Comparison of ENCODE assay signal across 18 cellular contexts in genomic region chr9:114205171-114206015, GRCh38. TPM values are rescaled to one million over a fixed set of nuclear protein-coding genes. Genes with fewer than 3 reads are reported as not detected.
DNase-seq lines count a peak whose midpoint lies in the region; ATAC-seq and TF ChIP-seq lines count a peak whose summit lies in the region.
"Had no signal": no experiment of that assay in that cellular context is flagged by ENCODE, and none has a peak within 500 bp of the region (broad histone marks: within the 10 kb centered on the region; RNA-seq: fewer than 3 reads in every experiment).

No MANE protein-coding gene starts in this region.

- DNase-seq in Right ventricle myocardium inferior (ENCODE audit: missing footprints) = no peak
- no peak for DNase-seq in cardiac septum (ENCODE audit: low spot score)
- peak; percentile 61 for DNase-seq in left ventricle myocardium superior
- DNase-seq in osteoblast (ENCODE audit: insufficient read length, low spot score, missing footprints) = peak; percentile 77
- no peak for DNase-seq in activated naive CD4-positive, alpha-beta T cell treated with anti-CD3 and anti-CD28 coated beads, Interleukin-2, amount 50 U/mL, for 16 hours
- no peak for DNase-seq in cortex of kidney (lab: John Stamatoyannopoulos, UW)
- DNase-seq in stimulated activated effector memory CD8-positive, alpha-beta T cell treated with anti-CD3 and anti-CD28 coated beads, Interleukin-12 subunit alpha, Interleukin-12 subunit beta, amount 100 ng/mL, for 72 hours (ENCODE audit: low spot score in 2 of 2) = no peak
- DNase-seq: activated CD4-positive, alpha-beta T cell treated with anti-CD3 and anti-CD28 coated beads for 48 hours; activated naive CD4-positive, alpha-beta T cell treated with anti-CD3 and anti-CD28 coated beads for 36 hours; effector CD4-positive, alpha-beta T cell; naive thymus-derived CD8-positive, alpha-beta T cell; NCI-H2029 treated with DMSO at 0.1 percent for 48 hours; NCI-H748 treated with DMSO at 0.1 percent for 48 hours; PC-9; sigmoid colon; stimulated activated CD4-positive, alpha-beta T cell treated with anti-CD3 and anti-CD28 coated beads, Interleukin-2, amount 100 ng/mL, for 24 hours had no signal

- H3K4me3 ChIP-seq in osteoblast (ENCODE audit: insufficient read depth, low read length) = no peak overlapping the region
- H3K4me3 ChIP-seq: PC-9, sigmoid colon had no signal

- H3K27ac ChIP-seq in osteoblast (ENCODE audit: low read depth, low read length) = no peak overlapping the region
- H3K27ac ChIP-seq: PC-9, sigmoid colon had no signal

- H3K27me3 ChIP-seq in osteoblast (ENCODE audit: insufficient read depth, low read length) = no peaks in the 10 kb centered on the region
- H3K27me3 ChIP-seq: sigmoid colon had no signal

- intact Hi-C loops in Right ventricle myocardium inferior (cut with DNase I) (loop anchor here (2.0 kb wide), 2 partner anchors 27 to 45 kb away; no protein-coding TSS in a partner anchor), cardiac septum (cut with DNase I) (loop anchor here (5.0 kb wide), 1 partner anchor 48 kb away; the partner anchor contains the start of gene COL27A1), left ventricle myocardium superior (cut with micrococcal nuclease) (no loop called here)

- H3K79me2 ChIP-seq in osteoblast (ENCODE audit: insufficient read depth, low read length) = no peaks in the 10 kb centered on the region

- no peak overlapping the region for H3K4me3 Mint-ChIP-seq in stimulated activated effector memory CD8-positive, alpha-beta T cell treated with anti-CD3 and anti-CD28 coated beads, Interleukin-12 subunit alpha, Interleukin-12 subunit beta, amount 100 ng/mL, for 72 hours
- H3K4me3 Mint-ChIP-seq: activated naive CD4-positive, alpha-beta T cell treated with anti-CD3 and anti-CD28 coated beads for 36 hours; naive thymus-derived CD8-positive, alpha-beta T cell had no signal

- ATAC-seq in Right ventricle myocardium inferior = peak; percentile 19
- peak; percentile 44 for ATAC-seq in left ventricle myocardium superior
- ATAC-seq in GM19351 (IDR thresholded peaks at IDR 0.05; ENCODE audit: unreplicated experiment) = no peak
- no peak for ATAC-seq in stimulated activated effector memory CD8-positive, alpha-beta T cell treated with anti-CD3 and anti-CD28 coated beads, Interleukin-12 subunit alpha, Interleukin-12 subunit beta, amount 100 ng/mL, for 72 hours
- ATAC-seq: naive thymus-derived CD8-positive, alpha-beta T cell; SK-N-SH treated with all-trans-retinoic acid at 6 μM for 48 hours had no signal

- H3K4me1 Mint-ChIP-seq in stimulated activated effector memory CD8-positive, alpha-beta T cell treated with anti-CD3 and anti-CD28 coated beads, Interleukin-12 subunit alpha, Interleukin-12 subunit beta, amount 100 ng/mL, for 72 hours = no peaks in the 10 kb centered on the region
- H3K4me1 Mint-ChIP-seq: naive thymus-derived CD8-positive, alpha-beta T cell had no signal

- H3K9me3 Mint-ChIP-seq in stimulated activated effector memory CD8-positive, alpha-beta T cell treated with anti-CD3 and anti-CD28 coated beads, Interleukin-12 subunit alpha, Interleukin-12 subunit beta, amount 100 ng/mL, for 72 hours = no peaks in the 10 kb centered on the region
- H3K9me3 Mint-ChIP-seq: activated naive CD4-positive, alpha-beta T cell treated with anti-CD3 and anti-CD28 coated beads for 36 hours; naive thymus-derived CD8-positive, alpha-beta T cell had no signal

- no peak overlapping the region for H2AFZ ChIP-seq in osteoblast (ENCODE audit: low read length)
- H2AFZ ChIP-seq: PC-9 had no signal

- no peak overlapping the region for H3K27ac Mint-ChIP-seq in stimulated activated effector memory CD8-positive, alpha-beta T cell treated with anti-CD3 and anti-CD28 coated beads, Interleukin-12 subunit alpha, Interleukin-12 subunit beta, amount 100 ng/mL, for 72 hours
- H3K27ac Mint-ChIP-seq: activated naive CD4-positive, alpha-beta T cell treated with anti-CD3 and anti-CD28 coated beads for 36 hours; naive thymus-derived CD8-positive, alpha-beta T cell had no signal

- H4K20me1 ChIP-seq in osteoblast (ENCODE audit: insufficient read depth, low read length) = no peaks in the 10 kb centered on the region

- no peaks in the 10 kb centered on the region for H3K36me3 Mint-ChIP-seq in stimulated activated effector memory CD8-positive, alpha-beta T cell treated with anti-CD3 and anti-CD28 coated beads, Interleukin-12 subunit alpha, Interleukin-12 subunit beta, amount 100 ng/mL, for 72 hours
- H3K36me3 Mint-ChIP-seq: naive thymus-derived CD8-positive, alpha-beta T cell had no signal

- no peak overlapping the region for H3K4me2 ChIP-seq in osteoblast (ENCODE audit: insufficient read depth, low read length)
- H3K4me2 ChIP-seq: PC-9 had no signal

- peaks cover 2% of the 10 kb centered on the region for H3K36me3 ChIP-seq in osteoblast (ENCODE audit: insufficient read depth, low read length)
- H3K36me3 ChIP-seq: sigmoid colon had no signal

- no peak for TF ChIP-seq CTCF in osteoblast (IDR thresholded peaks at IDR 0.05; ENCODE audit: extremely low read depth, low read depth, low read length)

- peaks cover 12% of the 10 kb centered on the region for H3K4me1 ChIP-seq in osteoblast (ENCODE audit: insufficient read depth, low read length)

- no peaks in the 10 kb centered on the region for H3K9me3 ChIP-seq in osteoblast (ENCODE audit: low read depth, low read length)
- H3K9me3 ChIP-seq: sigmoid colon had no signal

RNA-seq across cellular contexts. Expression of gene COL27A1, which starts 50.1 kb away (rescaled TPM):
- total RNA-seq in Right ventricle myocardium inferior (9.8 TPM), cardiac septum (12.8 TPM), left ventricle myocardium superior (11.0 TPM), osteoblast (10.1 and 11.8 TPM in 2 replicates)

Comparison
In these comparisons a context has a peak if more than half of its experiments do, and no peak if none do; other contexts are left out.
1. DNase-seq: peak in left ventricle myocardium superior (single experiment) and osteoblast (single experiment); none in Right ventricle myocardium inferior (single experiment), cardiac septum (single experiment), activated naive CD4-positive, alpha-beta T cell treated with anti-CD3 and anti-CD28 coated beads, Interleukin-2, amount 50 U/mL, for 16 hours (single experiment), cortex of kidney (single experiment) and stimulated activated effector memory CD8-positive, alpha-beta T cell treated with anti-CD3 and anti-CD28 coated beads, Interleukin-12 subunit alpha, Interleukin-12 subunit beta, amount 100 ng/mL, for 72 hours (0 of 2).
2. ATAC-seq: peak in Right ventricle myocardium inferior (single experiment) and left ventricle myocardium superior (single experiment); none in GM19351 (single experiment) and stimulated activated effector memory CD8-positive, alpha-beta T cell treated with anti-CD3 and anti-CD28 coated beads, Interleukin-12 subunit alpha, Interleukin-12 subunit beta, amount 100 ng/mL, for 72 hours (single experiment).